In genomic region chr19:15508035-15508710, GRCh38 we compare ENCODE assay signal across 11 cellular contexts. TPM values are rescaled to one million over a fixed set of nuclear protein-coding genes. Genes with fewer than 3 reads are reported as not detected.
DNase-seq lines count a peak whose midpoint lies in the region; ATAC-seq, FAIRE-seq and TF ChIP-seq lines count a peak whose summit lies in the region.
"Had no signal": no experiment of that assay in that cellular context is flagged by ENCODE, and none has a peak within 500 bp of the region (broad histone marks: within the 10 kb centered on the region; RNA-seq: fewer than 3 reads in every experiment).

TSS of gene CYP4F22 (plus strand) at chr19:15508525. CDS start at chr19:15525337, 16,812 bp downstream.

- H3K36me3 Mint-ChIP-seq in CD4-positive, CD25-positive, alpha-beta regulatory T cell, result no peaks in the 10 kb centered on the region
- no peaks in the 10 kb centered on the region for H3K36me3 Mint-ChIP-seq in astrocyte (ENCODE audit: low read depth, unreplicated experiment)
- H3K36me3 Mint-ChIP-seq in naive thymus-derived CD8-positive, alpha-beta T cell, result no peaks in the 10 kb centered on the region

- TF ChIP-seq CTCF in Panc1 (IDR thresholded peaks at IDR 0.05) (no peak), astrocyte (IDR thresholded peaks at IDR 0.05; ENCODE audit: insufficient read depth, low read depth, low read length) (no peak), GM13977 (IDR thresholded peaks at IDR 0.05; ENCODE audit: extremely low read depth, insufficient read depth, missing control alignments) (no peak)

- intact Hi-C loops in Panc1 (cut with micrococcal nuclease; ENCODE audit: unreplicated experiment), result no loop called here

- in situ Hi-C loops in Panc1 (cut with HindIII; ENCODE audit: low pct_unique_long_range_greater_than_20kb, low sequenced_read_pairs), result no loop called here
- in situ Hi-C loops in KBM-7 (cut with MboI; ENCODE audit: low pct_unique_long_range_greater_than_20kb, low sequenced_read_pairs), result no loop called here
- in situ Hi-C loops in GM13977 (cut with MboI; ENCODE audit: low pct_unique_long_range_greater_than_20kb, low sequenced_read_pairs, unreplicated experiment), result no loop called here

- CTCF ChIA-PET in Panc1 (lab: Charles Lee), result no interaction called here

- peak within 1 kb of the TSS; percentile 33 for H3K4me2 ChIP-seq in astrocyte (ENCODE audit: low read length)

- no TSS peak for BruUV-seq in Panc1 (replicated peaks; lab: Mats Ljungman, UMichigan)

- H3K36me3 ChIP-seq in CD4-positive, CD25-positive, alpha-beta regulatory T cell (ENCODE audit: control insufficient read depth, insufficient read depth, low read length), result no peaks in the 10 kb centered on the region
- no peaks in the 10 kb centered on the region for H3K36me3 ChIP-seq in Panc1 (ENCODE audit: control insufficient read depth, insufficient read depth, low read length)
- H3K36me3 ChIP-seq in astrocyte (ENCODE audit: insufficient read depth, low read length), result no peaks in the 10 kb centered on the region
- H3K36me3 ChIP-seq: sigmoid colon had no signal

- H3K9me3 ChIP-seq in CD4-positive, CD25-positive, alpha-beta regulatory T cell (ENCODE audit: control insufficient read depth in 2 of 2, low read length in 2 of 2), result no peaks in the 10 kb centered on the region
- no peaks in the 10 kb centered on the region for H3K9me3 ChIP-seq in Panc1 (ENCODE audit: control insufficient read depth, insufficient read depth, low read depth, low read length)
- no peaks in the 10 kb centered on the region for H3K9me3 ChIP-seq in astrocyte (ENCODE audit: insufficient read depth, low read depth, low read length)
- H3K9me3 ChIP-seq: sigmoid colon had no signal

- no peak within 1 kb of the TSS for H3K27ac ChIP-seq in CD4-positive, CD25-positive, alpha-beta regulatory T cell (ENCODE audit: insufficient read depth, low read length, poor library complexity, severe bottlenecking)
- H3K27ac ChIP-seq in Panc1 (ENCODE audit: low read length), result no peak within 1 kb of the TSS
- H3K27ac ChIP-seq in astrocyte (ENCODE audit: low read depth, low read length), result no peak within 1 kb of the TSS
- H3K27ac ChIP-seq: sigmoid colon had no signal

- no peaks in the 10 kb centered on the region for H4K20me1 ChIP-seq in astrocyte (ENCODE audit: insufficient read depth, low read length)

- H3K27ac Mint-ChIP-seq in CD4-positive, CD25-positive, alpha-beta regulatory T cell, result peak within 1 kb of the TSS in 1 of 3 donors; percentile 38
- no peak within 1 kb of the TSS for H3K27ac Mint-ChIP-seq in astrocyte (ENCODE audit: unreplicated experiment)
- peak within 1 kb of the TSS in 6 of 10 donors; percentile 60 to 86 (median 66) for H3K27ac Mint-ChIP-seq in naive thymus-derived CD8-positive, alpha-beta T cell

- peaks cover 13% of the 10 kb centered on the region for H3K4me1 ChIP-seq in CD4-positive, CD25-positive, alpha-beta regulatory T cell (ENCODE audit: control insufficient read depth, insufficient read depth, low read length, poor library complexity, severe bottlenecking)
- H3K4me1 ChIP-seq in Panc1 (ENCODE audit: control insufficient read depth, insufficient read depth, low read length) (no peaks in the 10 kb centered on the region), astrocyte (ENCODE audit: insufficient read depth, low read length) (no peaks in the 10 kb centered on the region)

- no peak for FAIRE-seq in astrocyte (lab: Jason Lieb, UNC)

- H3K9me3 Mint-ChIP-seq in CD4-positive, CD25-positive, alpha-beta regulatory T cell, result peaks cover 0 to 5% (median 0%) of the 10 kb centered on the region in 7 donors
- H3K9me3 Mint-ChIP-seq in astrocyte (ENCODE audit: unreplicated experiment), result peaks cover 19% of the 10 kb centered on the region
- no peaks in the 10 kb centered on the region for H3K9me3 Mint-ChIP-seq in naive thymus-derived CD8-positive, alpha-beta T cell

- POLR2A ChIA-PET in Panc1 (lab: Charles Lee), result no interaction called here
- POLR2A ChIA-PET in naive thymus-derived CD8-positive, alpha-beta T cell (lab: Charles Lee), result interaction anchor here (0.8 to 0.9 kb wide), 2 partner anchors 35 to 45 kb away, joined by 3 to 6 read pairs; no protein-coding TSS in a partner anchor

- peak within 1 kb of the TSS in 3 of 4 donors; percentile 9 to 80 (median 71) for H3K4me3 Mint-ChIP-seq in CD4-positive, CD25-positive, alpha-beta regulatory T cell
- no peak within 1 kb of the TSS for H3K4me3 Mint-ChIP-seq in astrocyte (ENCODE audit: unreplicated experiment)
- H3K4me3 Mint-ChIP-seq in naive thymus-derived CD8-positive, alpha-beta T cell, result peak within 1 kb of the TSS; percentile 73 to 90 (median 84)

- no peak for ATAC-seq in CD4-positive, CD25-positive, alpha-beta regulatory T cell (ENCODE audit: low read depth in 2 of 2)
- peak; percentile 65; the same call in 1 of the 2 replicates for ATAC-seq in Panc1
- peak; percentile 65 to 82 for ATAC-seq in naive thymus-derived CD8-positive, alpha-beta T cell
- ATAC-seq in HG02981 (IDR thresholded peaks at IDR 0.05; ENCODE audit: unreplicated experiment), result no peak

- no peak within 1 kb of the TSS for H3K4me3 ChIP-seq in CD4-positive, CD25-positive, alpha-beta regulatory T cell (ENCODE audit: low read depth, low read length)
- H3K4me3 ChIP-seq in Panc1 (ENCODE audit: low read depth in 2 of 2, low read length in 2 of 2) (peak within 1 kb of the TSS; percentile 17 to 32; a peak in 3 of 4 replicates), astrocyte (ENCODE audit: insufficient read depth, low read depth, low read length) (no peak within 1 kb of the TSS)

- DNase-seq in CD4-positive, CD25-positive, alpha-beta regulatory T cell, result no peak
- DNase-seq in Panc1 (ENCODE audit: low read depth, low spot score) (no peak), astrocyte (ENCODE audit: low read depth) (no peak), KBM-7 (no peak), SKM-1 (lab: John Stamatoyannopoulos, UW; ENCODE audit: unreplicated experiment) (no peak), GM13977 (ENCODE audit: low spot score) (no peak)
- peak in 5 of 10 donors; percentile 8 to 26 (median 11) for DNase-seq in naive thymus-derived CD8-positive, alpha-beta T cell
- DNase-seq: DMS79 treated with DMSO at 0.1 percent for 48 hours, sigmoid colon had no signal

- H3K4me1 Mint-ChIP-seq in CD4-positive, CD25-positive, alpha-beta regulatory T cell, result peaks cover 0 to 19% (median 9%) of the 10 kb centered on the region in 4 donors
- no peaks in the 10 kb centered on the region for H3K4me1 Mint-ChIP-seq in astrocyte (ENCODE audit: low read depth, unreplicated experiment)
- peaks cover 15 to 30% (median 26%) of the 10 kb centered on the region in 4 donors for H3K4me1 Mint-ChIP-seq in naive thymus-derived CD8-positive, alpha-beta T cell

- peaks cover 45% of the 10 kb centered on the region for H3K27me3 Mint-ChIP-seq in CD4-positive, CD25-positive, alpha-beta regulatory T cell
- H3K27me3 Mint-ChIP-seq in astrocyte (ENCODE audit: low read depth, unreplicated experiment), result no peaks in the 10 kb centered on the region
- H3K27me3 Mint-ChIP-seq in naive thymus-derived CD8-positive, alpha-beta T cell, result peaks cover 0 to 14% (median 1%) of the 10 kb centered on the region in 5 donors

- peaks cover 6% of the 10 kb centered on the region for H3K27me3 ChIP-seq in CD4-positive, CD25-positive, alpha-beta regulatory T cell (ENCODE audit: control insufficient read depth, insufficient read depth, low read length)
- H3K27me3 ChIP-seq in Panc1 (ENCODE audit: control insufficient read depth, insufficient read depth, low read length), result no peaks in the 10 kb centered on the region; the same call in 1 of the 2 replicates
- H3K27me3 ChIP-seq in astrocyte (ENCODE audit: insufficient read depth, low read length), result peaks cover 8% of the 10 kb centered on the region

- no peak within 1 kb of the TSS for H2AFZ ChIP-seq in astrocyte (ENCODE audit: low read depth, low read length)

- no peaks in the 10 kb centered on the region for H3K79me2 ChIP-seq in astrocyte (ENCODE audit: insufficient read depth, low read length)

- no peak within 1 kb of the TSS for H3K9ac ChIP-seq in astrocyte (ENCODE audit: low read length)

RNA-seq across cellular contexts. Expression of gene CYP4F22, which starts in this region (rescaled TPM):
- total RNA-seq in CD4-positive, CD25-positive, alpha-beta regulatory T cell, result not detected
- under 1 TPM in 3 of 4 donors, not detected in 1; 0.06 to 0.54 (median 0.21) TPM for polyA plus RNA-seq in CD4-positive, CD25-positive, alpha-beta regulatory T cell
- total RNA-seq in Panc1 (2021; ENCODE audit: unreplicated experiment) (0.21 TPM), astrocyte (not detected in 2 replicates)
- 0.18 TPM for polyA plus RNA-seq in Panc1 (2012; ENCODE audit: insufficient read length)
- total RNA-seq in naive thymus-derived CD8-positive, alpha-beta T cell, result under 1 TPM; 0.36 to 0.68 TPM
- 1 to 10 TPM in 2 of 3 donors, under 1 TPM in 1; 0.67 to 1.7 (median 1.4) TPM for polyA plus RNA-seq in naive thymus-derived CD8-positive, alpha-beta T cell
- total RNA-seq: dermis microvascular lymphatic vessel endothelial cell, sigmoid colon had no signal

Comparison
In these comparisons a context has a peak if more than half of its experiments do, and no peak if none do; other contexts are left out.
1. Peak in ATAC-seq and H3K4me3 ChIP-seq in Panc1; RNA of the gene not detected or under 1 TPM.
2. ATAC-seq: peak in naive thymus-derived CD8-positive, alpha-beta T cell (2 of 2); none in CD4-positive, CD25-positive, alpha-beta regulatory T cell (0 of 2) and HG02981 (single experiment).